1 cellular context compared by ENCODE assay signal in genomic region chr2:26244479-26245230, GRCh38.
TF ChIP-seq lines count a peak whose summit lies in the region.

Gene HADHA (minus strand): TSS chr2:26244632. CDS start chr2:26244596, 36 bp downstream.
Gene HADHB (plus strand): TSS chr2:26244939. CDS start chr2:26254255, 9,316 bp downstream.

TF ChIP-seq in HepG2, 621 proteins besides CTCF, POLR2A, EP300 and RAD21 (continued from another document and continues in another):
- TF ChIP-seq NBN (conservative IDR thresholded peaks at IDR 0.05) (no peak), ZNF615 (CRISPR knock-in tag; IDR thresholded peaks at IDR 0.05; ENCODE audit: borderline replicate concordance) (0 out of 2 replicates have a peak, but pooled peaks have one; percentile 40), PHF20 (CRISPR knock-in tag; IDR thresholded peaks at IDR 0.05) (peak; percentile 81), PBX3 (CRISPR knock-in tag; IDR thresholded peaks at IDR 0.05; ENCODE audit: borderline replicate concordance) (peak; percentile 38; the same call in 1 of the 2 replicates), ZBTB2 (CRISPR knock-in tag; IDR thresholded peaks at IDR 0.05; ENCODE audit: low read depth) (0 out of 2 replicates have a peak, but pooled peaks have one; percentile 8), ZNF430 (CRISPR knock-in tag; IDR thresholded peaks at IDR 0.05) (peak; percentile 75), ZNF607 (CRISPR knock-in tag; IDR thresholded peaks at IDR 0.05; ENCODE audit: borderline replicate concordance) (0 out of 2 replicates have a peak, but pooled peaks have one; percentile 63), SP140L (CRISPR knock-in tag; IDR thresholded peaks at IDR 0.05; ENCODE audit: borderline replicate concordance) (0 out of 2 replicates have a peak, but pooled peaks have one; percentile 66), KLF6 (CRISPR knock-in tag; IDR thresholded peaks at IDR 0.05) (peak; percentile 76; the same call in 1 of the 2 replicates), ZNF772 (CRISPR knock-in tag; IDR thresholded peaks at IDR 0.05) (0 out of 2 replicates have a peak, but pooled peaks have one; percentile 11), PRDM4 (CRISPR knock-in tag; IDR thresholded peaks at IDR 0.05; ENCODE audit: borderline replicate concordance) (no peak), NR0B2 (CRISPR knock-in tag; IDR thresholded peaks at IDR 0.05) (peak; percentile 39; the same call in 1 of the 2 replicates), RARA (CRISPR knock-in tag; IDR thresholded peaks at IDR 0.05) (peak; percentile 83), NCOA2 (CRISPR knock-in tag; IDR thresholded peaks at IDR 0.05) (peak; percentile 84), ZNF670 (CRISPR knock-in tag; IDR thresholded peaks at IDR 0.05; ENCODE audit: borderline replicate concordance) (peak; percentile 98), FOXO1 (CRISPR knock-in tag; IDR thresholded peaks at IDR 0.05) (peak; percentile 83), RXRA (CRISPR knock-in tag; IDR thresholded peaks at IDR 0.05) (peak; percentile 99), ZNF749 (CRISPR knock-in tag; IDR thresholded peaks at IDR 0.05; ENCODE audit: borderline replicate concordance) (no peak), ARID5B (CRISPR knock-in tag; IDR thresholded peaks at IDR 0.05) (peak; percentile 83), RERE (CRISPR knock-in tag; IDR thresholded peaks at IDR 0.05; ENCODE audit: low read depth) (no peak; the same call in none of the 2 replicates), FOXK2 (IDR thresholded peaks at IDR 0.05) (no peak), NFAT5 (CRISPR knock-in tag; IDR thresholded peaks at IDR 0.05) (no peak), PPARG (CRISPR knock-in tag; conservative IDR thresholded peaks at IDR 0.05) (peak; percentile 87), TOE1 (CRISPR knock-in tag; IDR thresholded peaks at IDR 0.05) (0 out of 2 replicates have a peak, but pooled peaks have one; percentile 34), MAF1 (CRISPR knock-in tag; IDR thresholded peaks at IDR 0.05; ENCODE audit: borderline replicate concordance) (0 out of 2 replicates have a peak, but pooled peaks have one; percentile 68), ATF4 (CRISPR knock-in tag; IDR thresholded peaks at IDR 0.05) (peak in 1 of 2 experiments; percentile 77; a peak in 2 of 4 replicates), CREB3 (CRISPR knock-in tag; IDR thresholded peaks at IDR 0.05) (no peak), FOXA3 (CRISPR knock-in tag; IDR thresholded peaks at IDR 0.05) (peak; percentile 60), IRX3 (CRISPR knock-in tag; IDR thresholded peaks at IDR 0.05; ENCODE audit: borderline replicate concordance, low read depth) (no peak), ATM (IDR thresholded peaks at IDR 0.05; ENCODE audit: borderline replicate concordance) (no peak), TSC22D2 (CRISPR knock-in tag; IDR thresholded peaks at IDR 0.05; ENCODE audit: borderline replicate concordance) (peak; percentile 79; the same call in 1 of the 2 replicates), ZNF570 (CRISPR knock-in tag; IDR thresholded peaks at IDR 0.05; ENCODE audit: borderline replicate concordance) (no peak), ZNF674 (CRISPR knock-in tag; IDR thresholded peaks at IDR 0.05; ENCODE audit: low read depth) (no peak), ONECUT2 (CRISPR knock-in tag; IDR thresholded peaks at IDR 0.05) (no peak)
